10 cellular contexts compared by ENCODE assay signal in the genomic region with DNA sequence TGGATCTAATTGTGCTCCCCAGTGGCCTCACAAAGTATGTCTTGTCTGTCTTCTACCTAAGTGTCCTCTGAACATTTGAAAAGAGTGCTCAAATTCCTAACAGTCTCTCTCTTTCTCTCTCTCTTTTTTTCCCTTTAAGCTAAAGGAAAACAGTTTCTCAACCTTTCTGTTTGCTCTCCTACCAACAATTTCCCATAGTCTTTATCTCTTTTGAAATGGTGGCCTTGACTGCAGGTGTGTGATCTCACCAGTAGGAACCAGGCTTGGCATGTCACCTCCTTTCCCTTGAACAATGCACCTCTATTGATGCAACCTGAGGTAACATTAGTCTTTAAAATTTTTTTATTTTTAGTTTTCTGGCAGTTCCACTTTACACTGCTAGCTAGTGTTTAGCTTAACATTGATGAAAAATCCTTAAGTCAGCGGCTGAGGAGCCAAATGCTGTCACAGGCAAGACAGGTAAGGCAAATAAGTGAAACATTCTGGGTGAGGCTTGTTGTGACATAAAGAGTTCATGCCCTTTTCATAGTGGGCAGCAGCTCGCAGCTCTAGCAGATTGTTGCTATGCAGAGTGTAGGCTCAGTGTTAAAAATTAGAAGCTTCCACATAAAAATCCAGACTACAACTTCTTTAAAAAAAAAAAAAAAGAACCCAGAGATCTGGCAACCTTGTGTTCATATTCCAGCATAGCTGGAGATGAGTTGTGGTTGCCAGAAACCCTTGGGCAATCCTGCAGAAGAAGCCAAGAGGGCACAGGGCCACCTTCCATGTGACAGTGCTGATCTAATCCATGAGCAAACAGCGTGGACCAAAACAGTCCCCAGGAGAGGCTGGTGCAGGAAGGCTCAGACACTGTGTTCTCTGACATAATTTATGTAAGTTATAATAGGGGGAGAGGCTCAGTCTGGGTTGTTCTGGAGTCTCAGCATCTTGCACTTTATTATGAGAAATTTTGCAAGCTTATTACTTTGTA.
DNase-seq lines count a peak whose midpoint lies in the region; TF ChIP-seq lines count a peak whose summit lies in the region.
"Had no signal": no experiment of that assay in that cellular context is flagged by ENCODE, and none has a peak within 500 bp of the region (broad histone marks: within the 10 kb centered on the region; RNA-seq: fewer than 3 reads in every experiment).

No MANE protein-coding gene starts in this region.

- H3K4me3 ChIP-seq in ascending aorta: no peak overlapping the region
- no peak overlapping the region for H3K4me3 ChIP-seq in prostate gland
- H3K4me3 ChIP-seq in A673 (ENCODE audit: low read depth, low read length, poor library complexity, severe bottlenecking): no peak overlapping the region

- TF ChIP-seq CTCF in ascending aorta (IDR thresholded peaks at IDR 0.05): no peak
- no peak for TF ChIP-seq CTCF in prostate gland (IDR thresholded peaks at IDR 0.05)
- no peak for TF ChIP-seq CTCF in RWPE1 (conservative IDR thresholded peaks at IDR 0.05; ENCODE audit: low read depth)
- TF ChIP-seq CTCF in A673 (conservative IDR thresholded peaks at IDR 0.05; ENCODE audit: low read depth, low read length): no peak

- no peaks in the 10 kb centered on the region for H3K9me3 ChIP-seq in ascending aorta
- no peaks in the 10 kb centered on the region for H3K9me3 ChIP-seq in prostate gland
- H3K9me3 ChIP-seq in A673 (ENCODE audit: low read depth, low read length, poor library complexity, severe bottlenecking): no peaks in the 10 kb centered on the region

- BruUV-seq in A673 (replicated peaks; lab: Mats Ljungman, UMichigan): no TSS peak

- CTCF ChIA-PET in RWPE1 (lab: Yijun Ruan, JAX): interaction anchor here (0.6 kb wide), 1 partner anchor 48 kb away, joined by 3 read pairs; no protein-coding TSS in a partner anchor
- CTCF ChIA-PET in A673 (lab: Charles Lee): no interaction called here

- no peaks in the 10 kb centered on the region for H3K36me3 ChIP-seq in ascending aorta
- no peaks in the 10 kb centered on the region for H3K36me3 ChIP-seq in prostate gland
- no peaks in the 10 kb centered on the region for H3K36me3 ChIP-seq in A673 (ENCODE audit: insufficient read depth, low read length, poor library complexity, severe bottlenecking)

- H3K4me1 ChIP-seq in ascending aorta (peaks cover 7 to 16% of the 10 kb centered on the region in 2 donors), prostate gland (replicated peaks) (no peaks in the 10 kb centered on the region), A673 (ENCODE audit: insufficient read depth, low read length, poor library complexity, severe bottlenecking) (no peaks in the 10 kb centered on the region)

- H3K27me3 ChIP-seq in ascending aorta: no peaks in the 10 kb centered on the region
- H3K27me3 ChIP-seq in prostate gland (replicated peaks; ENCODE audit: insufficient read depth): no peaks in the 10 kb centered on the region
- no peaks in the 10 kb centered on the region for H3K27me3 ChIP-seq in A673 (replicated peaks; ENCODE audit: insufficient read depth, low read depth, low read length, poor library complexity)

- DNase-seq in Ammon's horn (ENCODE audit: low spot score): peak; percentile 94
- DNase-seq in ascending aorta (ENCODE audit: low spot score in 2 of 2): peak; percentile 66 to 93
- DNase-seq in hypothalamus (lab: John Stamatoyannopoulos, UW): peak in 44 of 51 donors; percentile 5 to 86 (median 60)
- peak; percentile 96 for DNase-seq in prostate gland (ENCODE audit: low spot score)
- no peak for DNase-seq in RWPE1 (ENCODE audit: low spot score)
- no peak for DNase-seq in A673 (ENCODE audit: low spot score)
- no peak for DNase-seq in NCI-H510A (lab: John Stamatoyannopoulos, UW)
- no peak for DNase-seq in activated effector memory CD4-positive, alpha-beta T cell treated with Interleukin-2 at 50 U/mL for 16 hours
- DNase-seq: effector CD4-positive, alpha-beta T cell; NCI-H510A treated with DMSO at 0.1 percent for 48 hours had no signal

- 9% methylated on average over 3 of the region's 3 CpGs for WGBS in prostate gland

- POLR2A ChIA-PET in RWPE1 (lab: Yijun Ruan, JAX; ENCODE audit: low non-redundant PET): interaction anchor here (0.6 kb wide), 1 partner anchor 218 kb away, joined by 5 read pairs; no protein-coding TSS in a partner anchor
- POLR2A ChIA-PET in A673 (lab: Charles Lee; ENCODE audit: low non-redundant PET): interaction anchor here (0.6 kb wide), 1 partner anchor 22 kb away, joined by 4 read pairs; no protein-coding TSS in a partner anchor

- H3K27ac ChIP-seq in ascending aorta (peak overlapping the region; percentile 54 to 72), prostate gland (peak overlapping the region; percentile 59 to 63), RWPE1 (no peak overlapping the region), A673 (ENCODE audit: low read depth, low read length, poor library complexity, severe bottlenecking) (no peak overlapping the region)

- intact Hi-C loops in ascending aorta (cut with DNase I) (loop anchor here (5.0 kb wide), 1 partner anchor 273 kb away; the partner anchor contains the start of gene HAPSTR1), prostate gland (cut with DNase I) (no loop called here), A673 (cut with micrococcal nuclease; ENCODE audit: unreplicated experiment) (no loop called here)

- no peak for TF ChIP-seq POLR2A in prostate gland (IDR thresholded peaks at IDR 0.05)

Comparison
In these comparisons a context has a peak if more than half of its experiments do, and no peak if none do; other contexts are left out.
1. DNase-seq: peak in Ammon's horn (single experiment), ascending aorta (2 of 2), hypothalamus (44 of 51) and prostate gland (single experiment); none in RWPE1 (single experiment), A673 (single experiment), NCI-H510A (single experiment) and activated effector memory CD4-positive, alpha-beta T cell treated with Interleukin-2 at 50 U/mL for 16 hours (single experiment).
2. H3K27ac ChIP-seq: peak in ascending aorta (2 of 2) and prostate gland (2 of 2); none in RWPE1 (single experiment) and A673 (single experiment).